In genomic region chr3:9402410-9403228, GRCh38 we compare ENCODE assay signal across 8 cellular contexts. TPM values are rescaled to one million over a fixed set of nuclear protein-coding genes. Genes with fewer than 3 reads are reported as not detected.
DNase-seq lines count a peak whose midpoint lies in the region; ATAC-seq and TF ChIP-seq lines count a peak whose summit lies in the region.

No MANE protein-coding gene starts in this region.

- H3K79me1 ChIP-seq in IMR-90 (ENCODE audit: low read depth in 1 of 2, low read length in 2 of 2), result peaks cover 0 to 20% of the 10 kb centered on the region in 2 experiments; a peak in 2 of 4 replicates

- no peak overlapping the region for H4K5ac ChIP-seq in IMR-90 (ENCODE audit: low read depth, low read length)

- BruUV-seq in IMR-90 (replicated peaks; lab: Mats Ljungman, UMichigan), result no TSS peak

- intact Hi-C loops in IMR-90 (cut with micrococcal nuclease), result no loop called here

- no peak overlapping the region for H3K18ac ChIP-seq in IMR-90 (ENCODE audit: low read depth, low read length)

- no peak overlapping the region for H3K14ac ChIP-seq in IMR-90 (replicated peaks; ENCODE audit: low read depth, low read length)

- TF ChIP-seq RAD21 in IMR-90 (IDR thresholded peaks at IDR 0.05; ENCODE audit: low read length), result no peak

- H3K23ac ChIP-seq in IMR-90 (ENCODE audit: low read depth, low read length), result no peak overlapping the region

- dilution Hi-C loops in IMR-90 (cut with HindIII; ENCODE audit: low sequenced_read_pairs, unreplicated experiment), result no loop called here

- H2AK5ac ChIP-seq in IMR-90 (ENCODE audit: low read depth, low read length), result no peak overlapping the region

- ATAC-seq in IMR-90 (ENCODE audit: low read depth) (no peak), HG02970 (IDR thresholded peaks at IDR 0.05; ENCODE audit: low FRiP score, unreplicated experiment) (no peak), HG02610 (IDR thresholded peaks at IDR 0.05; ENCODE audit: unreplicated experiment) (no peak)
- no peak for ATAC-seq in activated T-helper 17 cell treated with anti-CD3 and anti-CD28 coated beads, Interleukin-2, amount 50 U/mL, for 72 hours (replicated peaks)
- no peak for ATAC-seq in stimulated activated naive CD8-positive, alpha-beta T cell treated with anti-CD3 and anti-CD28 coated beads, Interleukin-15, amount 100 ng/mL, for 72 hours

- no peak overlapping the region for H2BK120ac ChIP-seq in IMR-90 (ENCODE audit: low read depth, low read length)

- H3K56ac ChIP-seq in IMR-90 (ENCODE audit: extremely low read depth, insufficient read depth, low read length), result no peak overlapping the region

- H3K4me1 ChIP-seq in BE2C (peaks cover 4% of the 10 kb centered on the region), IMR-90 (ENCODE audit: control insufficient read depth, insufficient read depth, low read length) (peaks cover 9% of the 10 kb centered on the region)

- no peak overlapping the region for H3K27ac Mint-ChIP-seq in activated T-helper 17 cell treated with anti-CD3 and anti-CD28 coated beads, Interleukin-2, amount 50 U/mL, for 72 hours
- H3K27ac Mint-ChIP-seq in stimulated activated naive CD8-positive, alpha-beta T cell treated with anti-CD3 and anti-CD28 coated beads, Interleukin-15, amount 100 ng/mL, for 72 hours, result peak overlapping the region in 1 of 2 donors; percentile 84
- no peak overlapping the region for H3K27ac Mint-ChIP-seq in activated CD4-positive, alpha-beta T cell treated with anti-CD3 and anti-CD28 coated beads, Interleukin-2, amount 10 ng/mL, durations not matched to agents 7 days and 5 days

- H3K9ac ChIP-seq in IMR-90 (ENCODE audit: low read depth, low read length), result 0 out of 2 replicates have a peak overlapping the region, but pooled peaks have one; percentile 39

- POLR2A ChIA-PET in IMR-90 (lab: Charles Lee; ENCODE audit: unreplicated experiment), result interaction anchor here (0.6 kb wide), 1 partner anchor 32 kb away, joined by 4 read pairs; no protein-coding TSS in a partner anchor
- POLR2A ChIA-PET in activated CD4-positive, alpha-beta T cell treated with anti-CD3 and anti-CD28 coated beads, Interleukin-2, amount 10 ng/mL, durations not matched to agents 7 days and 5 days (lab: Charles Lee), result no interaction called here

- no peak overlapping the region for H4K91ac ChIP-seq in IMR-90 (ENCODE audit: insufficient read depth, low read depth, low read length)

- H3K4me3 ChIP-seq in BE2C (ENCODE audit: low read depth, low read length) (peak overlapping the region; percentile 6; the same call in 1 of the 2 replicates), IMR-90 (ENCODE audit: insufficient read depth, low read depth, low read length) (no peak overlapping the region; the same call in 1 of the 2 replicates)

- no peak for TF ChIP-seq POLR2A in IMR-90 (IDR thresholded peaks at IDR 0.05; ENCODE audit: low read depth, low read length)

- no peaks in the 10 kb centered on the region for H3K9me3 Mint-ChIP-seq in activated T-helper 17 cell treated with anti-CD3 and anti-CD28 coated beads, Interleukin-2, amount 50 U/mL, for 72 hours
- H3K9me3 Mint-ChIP-seq in stimulated activated naive CD8-positive, alpha-beta T cell treated with anti-CD3 and anti-CD28 coated beads, Interleukin-15, amount 100 ng/mL, for 72 hours, result no peaks in the 10 kb centered on the region
- no peaks in the 10 kb centered on the region for H3K9me3 Mint-ChIP-seq in activated CD4-positive, alpha-beta T cell treated with anti-CD3 and anti-CD28 coated beads, Interleukin-2, amount 10 ng/mL, durations not matched to agents 7 days and 5 days

- no peak overlapping the region for H2AK9ac ChIP-seq in IMR-90 (replicated peaks; ENCODE audit: low read depth, low read length, poor library complexity)

- H3K4ac ChIP-seq in IMR-90 (ENCODE audit: low read depth, low read length), result no peak overlapping the region

- DNase-seq in BE2C, result peak; percentile 63
- DNase-seq in IMR-90, result peak; percentile 52
- peak; percentile 17 for DNase-seq in iPS DF 19.7 (ENCODE audit: low read depth, low spot score)
- no peak for DNase-seq in stimulated activated naive CD8-positive, alpha-beta T cell treated with anti-CD3 and anti-CD28 coated beads, Interleukin-15, amount 100 ng/mL, for 72 hours
- no peak for DNase-seq in activated CD4-positive, alpha-beta T cell treated with anti-CD3 and anti-CD28 coated beads, Interleukin-2, amount 10 ng/mL, durations not matched to agents 7 days and 5 days

- in situ Hi-C loops in IMR-90 (cut with MboI; ENCODE audit: low sequenced_read_pairs), result no loop called here

- H3K4me2 ChIP-seq in IMR-90 (ENCODE audit: low read depth, low read length), result peak overlapping the region; percentile 70

- no peaks in the 10 kb centered on the region for H3K27me3 Mint-ChIP-seq in activated T-helper 17 cell treated with anti-CD3 and anti-CD28 coated beads, Interleukin-2, amount 50 U/mL, for 72 hours
- no peaks in the 10 kb centered on the region for H3K27me3 Mint-ChIP-seq in stimulated activated naive CD8-positive, alpha-beta T cell treated with anti-CD3 and anti-CD28 coated beads, Interleukin-15, amount 100 ng/mL, for 72 hours
- H3K27me3 Mint-ChIP-seq in activated CD4-positive, alpha-beta T cell treated with anti-CD3 and anti-CD28 coated beads, Interleukin-2, amount 10 ng/mL, durations not matched to agents 7 days and 5 days, result no peaks in the 10 kb centered on the region

- peaks cover 8% of the 10 kb centered on the region; the same call in 1 of the 2 replicates for H3K9me1 ChIP-seq in IMR-90 (ENCODE audit: insufficient read depth, low read length)

- H3K27me3 ChIP-seq in BE2C (no peaks in the 10 kb centered on the region), IMR-90 (ENCODE audit: control insufficient read depth, insufficient read depth, low read length) (no peaks in the 10 kb centered on the region)

- CTCF ChIA-PET in IMR-90 (lab: Yijun Ruan, JAX), result interaction anchor here (1.3 kb wide), 1 partner anchor 33 kb away, joined by 4 read pairs; no protein-coding TSS in a partner anchor
- CTCF ChIA-PET in activated CD4-positive, alpha-beta T cell treated with anti-CD3 and anti-CD28 coated beads, Interleukin-2, amount 10 ng/mL, durations not matched to agents 7 days and 5 days (lab: Charles Lee), result interaction anchor here (0.8 to 1.3 kb wide), 3 partner anchors 8 to 36 kb away, joined by 3 to 6 read pairs (median 4); no protein-coding TSS in a partner anchor

- H2AFZ ChIP-seq in IMR-90 (replicated peaks; ENCODE audit: low read length, poor library complexity), result no peak overlapping the region

- WGBS in IMR-90 (ENCODE audit: extremely low coverage in 2 of 2, insufficient read length in 1 of 2), 2 experiments, result 0% methylated on average over 1 of the region's 3 CpGs; no CpG with 5 or more reads in 1 of the 2 experiments

- no peak overlapping the region for H2BK15ac ChIP-seq in IMR-90 (ENCODE audit: low read depth, low read length)

- no peak overlapping the region for H4K8ac ChIP-seq in IMR-90 (ENCODE audit: low read depth in 2 of 2, low read length in 2 of 2)

- no peak overlapping the region for H2BK20ac ChIP-seq in IMR-90 (ENCODE audit: low read depth, low read length)

- H3K4me1 Mint-ChIP-seq in activated T-helper 17 cell treated with anti-CD3 and anti-CD28 coated beads, Interleukin-2, amount 50 U/mL, for 72 hours, result peaks cover 41% of the 10 kb centered on the region
- H3K4me1 Mint-ChIP-seq in stimulated activated naive CD8-positive, alpha-beta T cell treated with anti-CD3 and anti-CD28 coated beads, Interleukin-15, amount 100 ng/mL, for 72 hours, result peaks cover 58% of the 10 kb centered on the region
- H3K4me1 Mint-ChIP-seq in activated CD4-positive, alpha-beta T cell treated with anti-CD3 and anti-CD28 coated beads, Interleukin-2, amount 10 ng/mL, durations not matched to agents 7 days and 5 days, result peaks cover 67% of the 10 kb centered on the region

- H4K20me1 ChIP-seq in IMR-90 (ENCODE audit: insufficient read depth, low read length), result peaks cover 98% of the 10 kb centered on the region

- H3K9me3 ChIP-seq in BE2C (no peaks in the 10 kb centered on the region), IMR-90 (ENCODE audit: control insufficient read depth, insufficient read depth, low read length) (no peaks in the 10 kb centered on the region)

- no peak overlapping the region; the same call in 1 of the 2 replicates for H3K27ac ChIP-seq in IMR-90 (ENCODE audit: insufficient read depth, low read length)

- peaks cover 42% of the 10 kb centered on the region for H3K36me3 Mint-ChIP-seq in activated T-helper 17 cell treated with anti-CD3 and anti-CD28 coated beads, Interleukin-2, amount 50 U/mL, for 72 hours (ENCODE audit: low read depth)
- peaks cover 10% of the 10 kb centered on the region for H3K36me3 Mint-ChIP-seq in activated CD4-positive, alpha-beta T cell treated with anti-CD3 and anti-CD28 coated beads, Interleukin-2, amount 10 ng/mL, durations not matched to agents 7 days and 5 days (ENCODE audit: low read depth)

- TF ChIP-seq CTCF in BE2C (IDR thresholded peaks at IDR 0.05; ENCODE audit: low read depth, low read length) (no peak), IMR-90 (conservative IDR thresholded peaks at IDR 0.05; ENCODE audit: low read depth, low read length) (no peak)

- peak overlapping the region; percentile 32 for H2BK5ac ChIP-seq in IMR-90 (ENCODE audit: low read depth, low read length, poor library complexity, severe bottlenecking)

- H3K36me3 ChIP-seq in BE2C (no peaks in the 10 kb centered on the region), IMR-90 (ENCODE audit: control insufficient read depth, insufficient read depth, low read length) (no peaks in the 10 kb centered on the region)

- H3K4me3 Mint-ChIP-seq in activated T-helper 17 cell treated with anti-CD3 and anti-CD28 coated beads, Interleukin-2, amount 50 U/mL, for 72 hours, result peak overlapping the region; percentile 98
- H3K4me3 Mint-ChIP-seq in stimulated activated naive CD8-positive, alpha-beta T cell treated with anti-CD3 and anti-CD28 coated beads, Interleukin-15, amount 100 ng/mL, for 72 hours, result peak overlapping the region; percentile 49 to 57
- no peak overlapping the region for H3K4me3 Mint-ChIP-seq in activated CD4-positive, alpha-beta T cell treated with anti-CD3 and anti-CD28 coated beads, Interleukin-2, amount 10 ng/mL, durations not matched to agents 7 days and 5 days

RNA-seq across cellular contexts. Expression of gene SETD5, which starts 5.2 kb away (rescaled TPM):
- 53.7 TPM for polyA plus RNA-seq in BE2C (2012; ENCODE audit: insufficient read depth, insufficient read length, low read depth)
- 50.0 and 62.9 TPM in 2 replicates for total RNA-seq in IMR-90 (2012; rRNA removed)
- 42.7 and 45.1 TPM in 2 replicates for polyA plus RNA-seq in IMR-90 (2012; rRNA removed)
- polyA plus RNA-seq in IMR-90 (2012; cell fraction: cytosol; rRNA removed), result 14.4 and 24.9 TPM in 2 replicates
- 87.1 and 210 TPM in 2 replicates for polyA plus RNA-seq in IMR-90 (2012; cell fraction: nucleus; rRNA removed; ENCODE audit: low replicate concordance)
- total RNA-seq in activated T-helper 17 cell treated with anti-CD3 and anti-CD28 coated beads, Interleukin-2, amount 50 U/mL, for 72 hours, result 100 to 1,000 TPM; 107 to 148 TPM
- total RNA-seq in activated CD4-positive, alpha-beta T cell treated with anti-CD3 and anti-CD28 coated beads, Interleukin-2, amount 10 ng/mL, durations not matched to agents 7 days and 5 days, result 100 to 1,000 TPM; 111 to 129 TPM

RNA-seq across cellular contexts. Expression of gene THUMPD3, which starts 39.8 kb away (rescaled TPM):
- 53.9 TPM for polyA plus RNA-seq in BE2C (2012; ENCODE audit: insufficient read depth, insufficient read length, low read depth)
- total RNA-seq in IMR-90 (2012; rRNA removed), result 43.9 and 60.5 TPM in 2 replicates
- polyA plus RNA-seq in IMR-90 (2012; rRNA removed), result 22.3 and 28.2 TPM in 2 replicates
- 5.8 and 6.1 TPM in 2 replicates for polyA plus RNA-seq in IMR-90 (2012; cell fraction: cytosol; rRNA removed)
- polyA plus RNA-seq in IMR-90 (2012; cell fraction: nucleus; rRNA removed; ENCODE audit: low replicate concordance), result 7.8 and 17.3 TPM in 2 replicates
- total RNA-seq in activated T-helper 17 cell treated with anti-CD3 and anti-CD28 coated beads, Interleukin-2, amount 50 U/mL, for 72 hours, result 10 to 100 TPM; 46.2 to 53.9 TPM
- total RNA-seq in activated CD4-positive, alpha-beta T cell treated with anti-CD3 and anti-CD28 coated beads, Interleukin-2, amount 10 ng/mL, durations not matched to agents 7 days and 5 days, result 10 to 100 TPM; 46.6 to 48.0 TPM

Comparison
In these comparisons a context has a peak if more than half of its experiments do, and no peak if none do; other contexts are left out.
1. DNase-seq: peak in BE2C (single experiment), IMR-90 (single experiment) and iPS DF 19.7 (single experiment); none in stimulated activated naive CD8-positive, alpha-beta T cell treated with anti-CD3 and anti-CD28 coated beads, Interleukin-15, amount 100 ng/mL, for 72 hours (0 of 2) and activated CD4-positive, alpha-beta T cell treated with anti-CD3 and anti-CD28 coated beads, Interleukin-2, amount 10 ng/mL, durations not matched to agents 7 days and 5 days (single experiment).